In the genomic region with DNA sequence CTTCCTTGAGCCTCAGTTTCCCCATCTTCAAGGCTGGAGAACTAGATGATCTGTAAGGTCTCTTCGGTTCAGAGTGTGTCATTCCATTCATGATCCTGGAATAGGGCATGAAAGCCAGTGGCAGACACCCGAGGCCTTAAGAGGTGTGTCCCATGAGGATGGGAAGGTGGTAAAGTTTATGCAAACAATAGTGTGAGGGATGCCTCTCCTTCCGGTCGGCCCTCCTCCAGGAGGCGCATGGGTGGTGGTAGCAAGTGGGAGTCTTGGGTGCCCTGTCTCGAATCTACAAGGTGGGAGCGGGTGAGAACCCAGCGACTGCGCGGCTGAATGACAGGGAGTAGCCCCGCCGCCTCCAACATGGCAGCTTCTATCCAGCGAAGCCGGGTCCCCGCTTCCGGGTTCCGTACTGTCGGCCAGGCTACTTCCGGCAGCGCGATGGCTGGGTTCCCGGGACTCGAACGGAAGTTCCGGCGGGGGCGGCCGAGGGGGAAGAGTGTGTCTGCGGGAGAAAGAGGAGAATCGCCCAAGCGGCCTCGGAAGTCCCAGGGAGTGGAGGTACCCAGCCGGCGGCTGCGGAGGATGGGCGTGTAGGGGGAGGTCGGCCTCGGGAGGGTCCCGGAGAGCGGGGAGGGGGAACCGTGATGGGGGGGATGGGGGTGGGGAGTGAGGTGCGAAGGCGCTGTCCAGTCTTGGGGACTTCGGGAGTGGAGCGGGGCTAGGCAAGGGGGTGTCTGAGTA, we compare ENCODE assay signal across 8 cellular contexts. TPM values are rescaled to one million over a fixed set of nuclear protein-coding genes. Genes with fewer than 3 reads are reported as not detected.
DNase-seq lines count a peak whose midpoint lies in the region; ATAC-seq and TF ChIP-seq lines count a peak whose summit lies in the region.

Gene LYPLA2, plus strand, starts transcription at position 450 of the 738 bp plus-strand sequence. CDS start 1,538 bp downstream, outside the sequence.

- H3K36me3 ChIP-seq in BE2C (peaks cover 7% of the 10 kb centered on the region), ectodermal cell (ENCODE audit: control insufficient read depth, insufficient read depth, low read length) (peaks cover 18% of the 10 kb centered on the region), lower lobe of right lung (peaks cover 54% of the 10 kb centered on the region)

- peak; percentile 82 for TF ChIP-seq POLR2A in GM19193 (IDR thresholded peaks at IDR 0.05; ENCODE audit: extremely low read depth, insufficient read depth, insufficient read length)

- POLR2A ChIA-PET in activated CD8-positive, alpha-beta T cell treated with anti-CD3 and anti-CD28 coated beads, Interleukin-2, amount 10 ng/mL, durations not matched to agents 7 days and 5 days (lab: Charles Lee): interaction anchor here (1.5 to 4.0 kb wide), 4 partner anchors 10 to 169 kb away, joined by 4 to 33 read pairs (median 18); partner anchors contain the start of genes GALE, PITHD1 and PNRC2

- ATAC-seq in HG03460 (IDR thresholded peaks at IDR 0.05; ENCODE audit: unreplicated experiment): peak; percentile 72
- ATAC-seq in activated CD8-positive, alpha-beta T cell treated with anti-CD3 and anti-CD28 coated beads, Interleukin-2, amount 10 ng/mL, durations not matched to agents 7 days and 5 days: peak; percentile 90
- ATAC-seq in lower lobe of right lung: peak; percentile 91 to 95

- H3K27ac Mint-ChIP-seq in activated CD8-positive, alpha-beta T cell treated with anti-CD3 and anti-CD28 coated beads, Interleukin-2, amount 10 ng/mL, durations not matched to agents 7 days and 5 days: peak within 1 kb of the TSS; percentile 97

- WGBS in ectodermal cell, 2 experiments: 2 to 3% methylated on average over 45 of the region's 45 CpGs

- H3K27me3 ChIP-seq in BE2C: no peaks in the 10 kb centered on the region
- H3K27me3 ChIP-seq in ectodermal cell (ENCODE audit: control insufficient read depth, insufficient read depth, low read length, poor library complexity, severe bottlenecking): no peaks in the 10 kb centered on the region
- H3K27me3 ChIP-seq in lower lobe of right lung (ENCODE audit: low read depth): no peaks in the 10 kb centered on the region

- peak within 1 kb of the TSS; percentile 95 for H3K4me3 Mint-ChIP-seq in activated CD8-positive, alpha-beta T cell treated with anti-CD3 and anti-CD28 coated beads, Interleukin-2, amount 10 ng/mL, durations not matched to agents 7 days and 5 days

- no peak within 1 kb of the TSS for H3K27ac ChIP-seq in ectodermal cell (ENCODE audit: insufficient read depth, low read depth, low read length, poor library complexity, severe bottlenecking)
- peak within 1 kb of the TSS; percentile 79 for H3K27ac ChIP-seq in lower lobe of right lung

- DNase-seq in BE2C (peak; percentile 86), NCI-H82 (lab: John Stamatoyannopoulos, UW) (peak; percentile 95), lower lobe of right lung (peak; percentile 97)
- peak; percentile 92 for DNase-seq in activated CD8-positive, alpha-beta T cell treated with anti-CD3 and anti-CD28 coated beads, Interleukin-2, amount 10 ng/mL, durations not matched to agents 7 days and 5 days
- DNase-seq in stimulated activated CD4-positive, alpha-beta T cell treated with anti-CD3 and anti-CD28 coated beads, TNF-alpha, amount 100 ng/mL, for 1 hour (ENCODE audit: low read depth in 3 of 3, low spot score in 1 of 3): peak; percentile 63 to 80 (median 70)

- H3K4me3 ChIP-seq in BE2C (ENCODE audit: low read depth, low read length): peak within 1 kb of the TSS; percentile 82
- peak within 1 kb of the TSS; percentile 69 for H3K4me3 ChIP-seq in ectodermal cell (ENCODE audit: insufficient read depth, low read depth, low read length)
- H3K4me3 ChIP-seq in lower lobe of right lung: peak within 1 kb of the TSS; percentile 85

- CTCF ChIA-PET in activated CD8-positive, alpha-beta T cell treated with anti-CD3 and anti-CD28 coated beads, Interleukin-2, amount 10 ng/mL, durations not matched to agents 7 days and 5 days (lab: Charles Lee): interaction anchor here (1.3 to 2.4 kb wide), 6 partner anchors 11 to 125 kb away, joined by 3 to 10 read pairs (median 6); no protein-coding TSS in a partner anchor

- TF ChIP-seq CTCF in BE2C (IDR thresholded peaks at IDR 0.05; ENCODE audit: low read depth, low read length) (no peak), lower lobe of right lung (IDR thresholded peaks at IDR 0.05) (no peak)

- H3K4me1 Mint-ChIP-seq in activated CD8-positive, alpha-beta T cell treated with anti-CD3 and anti-CD28 coated beads, Interleukin-2, amount 10 ng/mL, durations not matched to agents 7 days and 5 days (ENCODE audit: low read depth): peaks cover 36% of the 10 kb centered on the region

- H3K9me3 ChIP-seq in BE2C (no peaks in the 10 kb centered on the region), ectodermal cell (ENCODE audit: control insufficient read depth, low read length) (no peaks in the 10 kb centered on the region), lower lobe of right lung (no peaks in the 10 kb centered on the region)

- no peaks in the 10 kb centered on the region for H3K27me3 Mint-ChIP-seq in activated CD8-positive, alpha-beta T cell treated with anti-CD3 and anti-CD28 coated beads, Interleukin-2, amount 10 ng/mL, durations not matched to agents 7 days and 5 days (ENCODE audit: low read depth)

- H3K36me3 Mint-ChIP-seq in activated CD8-positive, alpha-beta T cell treated with anti-CD3 and anti-CD28 coated beads, Interleukin-2, amount 10 ng/mL, durations not matched to agents 7 days and 5 days (ENCODE audit: low read depth): peaks cover 50% of the 10 kb centered on the region

- intact Hi-C loops in lower lobe of right lung (cut with DNase I): no loop called here

- H3K4me1 ChIP-seq in BE2C (no peaks in the 10 kb centered on the region), ectodermal cell (ENCODE audit: control insufficient read depth, insufficient read depth, low read length) (peaks cover 6% of the 10 kb centered on the region), lower lobe of right lung (peaks cover 30% of the 10 kb centered on the region)

- no peaks in the 10 kb centered on the region for H3K9me3 Mint-ChIP-seq in activated CD8-positive, alpha-beta T cell treated with anti-CD3 and anti-CD28 coated beads, Interleukin-2, amount 10 ng/mL, durations not matched to agents 7 days and 5 days (ENCODE audit: insufficient read depth)

RNA-seq across cellular contexts. Expression of gene LYPLA2, which starts in this region (rescaled TPM):
- 104 TPM for polyA plus RNA-seq in BE2C (2012; ENCODE audit: insufficient read depth, insufficient read length, low read depth)
- total RNA-seq in activated CD8-positive, alpha-beta T cell treated with anti-CD3 and anti-CD28 coated beads, Interleukin-2, amount 10 ng/mL, durations not matched to agents 7 days and 5 days: 10 to 100 TPM; 84.2 to 88.2 TPM
- 83.2 TPM for polyA plus RNA-seq in ectodermal cell (2013, experiment 1 of 4)
- polyA plus RNA-seq in ectodermal cell (2013, experiment 2 of 4): 90.4 TPM
- polyA plus RNA-seq in ectodermal cell (2013, experiment 3 of 4): 67.3 TPM
- 74.7 TPM for polyA plus RNA-seq in ectodermal cell (2013, experiment 4 of 4)
- 44.2 TPM for total RNA-seq in lower lobe of right lung
